1 cellular context compared by ENCODE assay signal in genomic region chr11:91773090-91773489, GRCh38.
TF ChIP-seq lines count a peak whose summit lies in the region.

No MANE protein-coding gene starts in this region.

TF ChIP-seq in GM23338, 12 proteins besides CTCF, POLR2A, EP300 and RAD21 (continued from another document):
- TF ChIP-seq REST (IDR thresholded peaks at IDR 0.05; ENCODE audit: unreplicated experiment) (no peak), EZH2 (IDR thresholded peaks at IDR 0.05; ENCODE audit: low read depth, unreplicated experiment) (no peak), CREB1 (CRISPR knock-in tag; IDR thresholded peaks at IDR 0.05; ENCODE audit: low read depth) (no peak)
TF ChIP-seq in GM23338: peak in this region for 0.
